In genomic region chr15:65530318-65531111, GRCh38 we compare ENCODE assay signal across 1 cellular context.
A peak's percentile ranks its signal among the peaks of the same experiment; 100 is the strongest.
TF ChIP-seq lines count a peak whose summit lies in the region.

A gene with protein sequence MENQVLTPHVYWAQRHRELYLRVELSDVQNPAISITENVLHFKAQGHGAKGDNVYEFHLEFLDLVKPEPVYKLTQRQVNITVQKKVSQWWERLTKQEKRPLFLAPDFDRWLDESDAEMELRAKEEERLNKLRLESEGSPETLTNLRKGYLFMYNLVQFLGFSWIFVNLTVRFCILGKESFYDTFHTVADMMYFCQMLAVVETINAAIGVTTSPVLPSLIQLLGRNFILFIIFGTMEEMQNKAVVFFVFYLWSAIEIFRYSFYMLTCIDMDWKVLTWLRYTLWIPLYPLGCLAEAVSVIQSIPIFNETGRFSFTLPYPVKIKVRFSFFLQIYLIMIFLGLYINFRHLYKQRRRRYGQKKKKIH (plus strand): TSS chr15:65530463. CDS start chr15:65530632, 169 bp downstream.

TF ChIP-seq in HEK293, 187 proteins besides CTCF, POLR2A, EP300 and RAD21 (continued from another document and continues in another):
- TF ChIP-seq, protein P1, sequence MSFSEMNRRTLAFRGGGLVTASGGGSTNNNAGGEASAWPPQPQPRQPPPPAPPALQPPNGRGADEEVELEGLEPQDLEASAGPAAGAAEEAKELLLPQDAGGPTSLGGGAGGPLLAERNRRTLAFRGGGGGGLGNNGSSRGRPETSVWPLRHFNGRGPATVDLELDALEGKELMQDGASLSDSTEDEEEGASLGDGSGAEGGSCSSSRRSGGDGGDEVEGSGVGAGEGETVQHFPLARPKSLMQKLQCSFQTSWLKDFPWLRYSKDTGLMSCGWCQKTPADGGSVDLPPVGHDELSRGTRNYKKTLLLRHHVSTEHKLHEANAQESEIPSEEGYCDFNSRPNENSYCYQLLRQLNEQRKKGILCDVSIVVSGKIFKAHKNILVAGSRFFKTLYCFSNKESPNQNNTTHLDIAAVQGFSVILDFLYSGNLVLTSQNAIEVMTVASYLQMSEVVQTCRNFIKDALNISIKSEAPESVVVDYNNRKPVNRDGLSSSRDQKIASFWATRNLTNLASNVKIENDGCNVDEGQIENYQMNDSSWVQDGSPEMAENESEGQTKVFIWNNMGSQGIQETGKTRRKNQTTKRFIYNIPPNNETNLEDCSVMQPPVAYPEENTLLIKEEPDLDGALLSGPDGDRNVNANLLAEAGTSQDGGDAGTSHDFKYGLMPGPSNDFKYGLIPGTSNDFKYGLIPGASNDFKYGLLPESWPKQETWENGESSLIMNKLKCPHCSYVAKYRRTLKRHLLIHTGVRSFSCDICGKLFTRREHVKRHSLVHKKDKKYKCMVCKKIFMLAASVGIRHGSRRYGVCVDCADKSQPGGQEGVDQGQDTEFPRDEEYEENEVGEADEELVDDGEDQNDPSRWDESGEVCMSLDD (tag by site-specific recombination; IDR thresholded peaks at IDR 0.05) = peak; percentile 88
- TF ChIP-seq KLF7 (tag by site-specific recombination; IDR thresholded peaks at IDR 0.05; ENCODE audit: borderline replicate concordance) (peak; percentile 70; the same call in 1 of the 2 replicates), BCL11B (tag by site-specific recombination; IDR thresholded peaks at IDR 0.05; ENCODE audit: low read depth) (no peak), OVOL3 (tag by site-specific recombination; IDR thresholded peaks at IDR 0.05) (peak; percentile 13; the same call in 1 of the 2 replicates), ZNF623 (tag by site-specific recombination; IDR thresholded peaks at IDR 0.05) (no peak), ZNF175 (tag by site-specific recombination; IDR thresholded peaks at IDR 0.05) (no peak), MZF1 (tag by site-specific recombination; IDR thresholded peaks at IDR 0.05; ENCODE audit: borderline replicate concordance) (no peak), ZNF473 (tag by site-specific recombination; IDR thresholded peaks at IDR 0.05) (no peak), ZNF10 (tag by site-specific recombination; IDR thresholded peaks at IDR 0.05) (peak; percentile 59; the same call in 1 of the 2 replicates), ZNF707 (tag by site-specific recombination; IDR thresholded peaks at IDR 0.05) (no peak), KLF8 (tag by site-specific recombination; IDR thresholded peaks at IDR 0.05) (peak; percentile 53; the same call in 1 of the 2 replicates), ZNF350 (tag by site-specific recombination; IDR thresholded peaks at IDR 0.05) (no peak), ZNF776 (tag by site-specific recombination; IDR thresholded peaks at IDR 0.05; ENCODE audit: borderline replicate concordance) (no peak), ZNF302 (tag by site-specific recombination; IDR thresholded peaks at IDR 0.05; ENCODE audit: low read depth) (no peak), ZNF133 (tag by site-specific recombination; IDR thresholded peaks at IDR 0.05) (peak; percentile 11; the same call in 1 of the 2 replicates), ZNF501 (tag by site-specific recombination; IDR thresholded peaks at IDR 0.05) (peak; percentile 95), ZNF549 (tag by site-specific recombination; IDR thresholded peaks at IDR 0.05) (no peak), KLF17 (tag by site-specific recombination; IDR thresholded peaks at IDR 0.05) (peak; percentile 66), ZNF624 (tag by site-specific recombination; IDR thresholded peaks at IDR 0.05) (no peak), ZNF792 (tag by site-specific recombination; IDR thresholded peaks at IDR 0.05) (peak; percentile 77; the same call in 1 of the 2 replicates), SP3 (tag by site-specific recombination; IDR thresholded peaks at IDR 0.05) (no peak; the same call in 1 of the 2 replicates), ZNF211 (tag by site-specific recombination; IDR thresholded peaks at IDR 0.05; ENCODE audit: low read depth) (no peak), ZNF311 (tag by site-specific recombination; IDR thresholded peaks at IDR 0.05; ENCODE audit: borderline replicate concordance) (no peak), ZNF266 (tag by site-specific recombination; IDR thresholded peaks at IDR 0.05; ENCODE audit: low read depth) (no peak), WT1 (tag by site-specific recombination; IDR thresholded peaks at IDR 0.05) (no peak; the same call in 1 of the 2 replicates), ZNF791 (tag by site-specific recombination; IDR thresholded peaks at IDR 0.05) (no peak), ZBTB21 (tag by site-specific recombination; IDR thresholded peaks at IDR 0.05) (0 out of 2 replicates have a peak, but pooled peaks have one; percentile 9), HOXC10 (CRISPR knock-in tag; IDR thresholded peaks at IDR 0.05) (no peak), YY1 (tag by site-specific recombination; IDR thresholded peaks at IDR 0.05) (peak; percentile 59; the same call in 1 of the 2 replicates), ZNF544 (tag by site-specific recombination; IDR thresholded peaks at IDR 0.05) (no peak), ZNF48 (tag by site-specific recombination; IDR thresholded peaks at IDR 0.05) (no peak), ZSCAN5A (tag by site-specific recombination; IDR thresholded peaks at IDR 0.05) (no peak; the same call in none of the 2 replicates), FEZF1 (tag by site-specific recombination; IDR thresholded peaks at IDR 0.05) (no peak; the same call in 1 of the 2 replicates), ZNF138 (tag by site-specific recombination; IDR thresholded peaks at IDR 0.05; ENCODE audit: borderline replicate concordance) (no peak), ZNF596 (tag by site-specific recombination; IDR thresholded peaks at IDR 0.05) (no peak), TSHZ1 (tag by site-specific recombination; IDR thresholded peaks at IDR 0.05; ENCODE audit: borderline replicate concordance) (0 out of 2 replicates have a peak, but pooled peaks have one; percentile 34), ZNF26 (tag by site-specific recombination; IDR thresholded peaks at IDR 0.05) (no peak), ZNF449 (tag by site-specific recombination; IDR thresholded peaks at IDR 0.05) (no peak; the same call in 1 of the 2 replicates), ZNF391 (tag by site-specific recombination; IDR thresholded peaks at IDR 0.05; ENCODE audit: borderline replicate concordance, low read depth) (peak; percentile 73), EGR2 (tag by site-specific recombination; IDR thresholded peaks at IDR 0.05; ENCODE audit: low read depth) (no peak; the same call in 1 of the 2 replicates), ZFP69B (tag by site-specific recombination; IDR thresholded peaks at IDR 0.05) (peak; percentile 54; the same call in 1 of the 2 replicates)
- TF ChIP-seq, protein P2, sequence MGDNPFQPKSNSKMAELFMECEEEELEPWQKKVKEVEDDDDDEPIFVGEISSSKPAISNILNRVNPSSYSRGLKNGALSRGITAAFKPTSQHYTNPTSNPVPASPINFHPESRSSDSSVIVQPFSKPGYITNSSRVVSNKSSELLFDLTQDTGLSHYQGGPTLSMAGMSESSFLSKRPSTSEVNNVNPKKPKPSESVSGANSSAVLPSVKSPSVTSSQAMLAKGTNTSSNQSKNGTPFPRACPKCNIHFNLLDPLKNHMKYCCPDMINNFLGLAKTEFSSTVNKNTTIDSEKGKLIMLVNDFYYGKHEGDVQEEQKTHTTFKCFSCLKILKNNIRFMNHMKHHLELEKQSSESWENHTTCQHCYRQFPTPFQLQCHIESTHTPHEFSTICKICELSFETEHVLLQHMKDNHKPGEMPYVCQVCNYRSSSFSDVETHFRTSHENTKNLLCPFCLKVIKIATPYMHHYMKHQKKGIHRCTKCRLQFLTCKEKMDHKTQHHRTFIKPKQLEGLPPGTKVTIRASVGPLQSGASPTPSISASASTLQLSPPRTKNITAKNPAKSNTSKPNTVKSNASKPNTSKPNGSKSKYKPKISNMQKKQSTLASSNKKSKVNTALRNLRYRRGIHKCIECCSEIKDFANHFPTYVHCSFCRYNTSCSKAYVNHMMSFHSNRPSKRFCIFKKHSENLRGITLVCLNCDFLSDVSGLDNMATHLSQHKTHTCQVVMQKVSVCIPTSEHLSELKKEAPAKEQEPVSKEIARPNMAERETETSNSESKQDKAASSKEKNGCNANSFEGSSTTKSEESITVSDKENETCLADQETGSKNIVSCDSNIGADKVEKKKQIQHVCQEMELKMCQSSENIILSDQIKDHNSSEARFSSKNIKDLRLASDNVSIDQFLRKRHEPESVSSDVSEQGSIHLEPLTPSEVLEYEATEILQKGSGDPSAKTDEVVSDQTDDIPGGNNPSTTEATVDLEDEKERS (tag by site-specific recombination; IDR thresholded peaks at IDR 0.05) = no peak
- TF ChIP-seq, protein P3, sequence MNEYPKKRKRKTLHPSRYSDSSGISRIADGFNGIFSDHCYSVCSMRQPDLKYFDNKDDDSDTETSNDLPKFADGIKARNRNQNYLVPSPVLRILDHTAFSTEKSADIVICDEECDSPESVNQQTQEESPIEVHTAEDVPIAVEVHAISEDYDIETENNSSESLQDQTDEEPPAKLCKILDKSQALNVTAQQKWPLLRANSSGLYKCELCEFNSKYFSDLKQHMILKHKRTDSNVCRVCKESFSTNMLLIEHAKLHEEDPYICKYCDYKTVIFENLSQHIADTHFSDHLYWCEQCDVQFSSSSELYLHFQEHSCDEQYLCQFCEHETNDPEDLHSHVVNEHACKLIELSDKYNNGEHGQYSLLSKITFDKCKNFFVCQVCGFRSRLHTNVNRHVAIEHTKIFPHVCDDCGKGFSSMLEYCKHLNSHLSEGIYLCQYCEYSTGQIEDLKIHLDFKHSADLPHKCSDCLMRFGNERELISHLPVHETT (tag by site-specific recombination; IDR thresholded peaks at IDR 0.05) = no peak
